8 cellular contexts compared by ENCODE assay signal in genomic region chr7:2353113-2353512, GRCh38. TPM values are rescaled to one million over a fixed set of nuclear protein-coding genes. Genes with fewer than 3 reads are reported as not detected.
DNase-seq lines count a peak whose midpoint lies in the region; ATAC-seq and TF ChIP-seq lines count a peak whose summit lies in the region.

No MANE protein-coding gene starts in this region.

- in situ Hi-C loops in HAP-1 (cut with MboI; ENCODE audit: low sequenced_read_pairs), result no loop called here

- peak overlapping the region; percentile 98 for H3K9ac ChIP-seq in skeletal muscle satellite cell (ENCODE audit: low read depth, low read length)

- no peak for TF ChIP-seq POLR2A in upper lobe of left lung (IDR thresholded peaks at IDR 0.05)

- no peaks in the 10 kb centered on the region for H3K36me3 Mint-ChIP-seq in glutamatergic neuron (ENCODE audit: unreplicated experiment)

- DNase-seq in HAP-1 (ENCODE audit: low spot score in 2 of 2) (no peak), WERI-Rb-1 (no peak), glutamatergic neuron (no peak), GM19240 (ENCODE audit: insufficient read length, low spot score) (no peak), upper lobe of left lung (no peak), NCI-H2029 (lab: John Stamatoyannopoulos, UW) (no peak)

- peak overlapping the region; percentile 97 for H3K4me3 Mint-ChIP-seq in glutamatergic neuron (ENCODE audit: unreplicated experiment)

- ATAC-seq in upper lobe of left lung (ENCODE audit: low FRiP score in 2 of 2) (no peak), GM21360 (IDR thresholded peaks at IDR 0.05; ENCODE audit: unreplicated experiment) (no peak)

- peak overlapping the region; percentile 56 for H3K4me3 ChIP-seq in HAP-1
- H3K4me3 ChIP-seq in WERI-Rb-1 (ENCODE audit: low read depth, low read length), result peak overlapping the region; percentile 96
- peak overlapping the region; percentile 98 for H3K4me3 ChIP-seq in skeletal muscle satellite cell (ENCODE audit: low read length)
- H3K4me3 ChIP-seq in upper lobe of left lung, result peak overlapping the region in 2 of 4 donors; percentile 98 to 100

- H3K4me2 ChIP-seq in skeletal muscle satellite cell (ENCODE audit: low read length), result peak overlapping the region; percentile 88

- 93 to 97% methylated on average over 11 of the region's 11 CpGs for WGBS in upper lobe of left lung, 2 donors

- H3K4me1 Mint-ChIP-seq in glutamatergic neuron (ENCODE audit: low read depth, unreplicated experiment), result peaks cover 7% of the 10 kb centered on the region

- peak overlapping the region; percentile 100 for H3K27ac Mint-ChIP-seq in glutamatergic neuron (ENCODE audit: unreplicated experiment)

- peaks cover 5% of the 10 kb centered on the region for H3K27me3 Mint-ChIP-seq in glutamatergic neuron (ENCODE audit: unreplicated experiment)

- H3K9me3 ChIP-seq in HAP-1 (no peaks in the 10 kb centered on the region), WERI-Rb-1 (ENCODE audit: severe bottlenecking) (no peaks in the 10 kb centered on the region), skeletal muscle satellite cell (replicated peaks; ENCODE audit: low read length) (no peaks in the 10 kb centered on the region), upper lobe of left lung (no peaks in the 10 kb centered on the region)

- H3K36me3 ChIP-seq in HAP-1 (replicated peaks), result peaks cover 26% of the 10 kb centered on the region
- H3K36me3 ChIP-seq in WERI-Rb-1, result peaks cover 28% of the 10 kb centered on the region
- peaks cover 17% of the 10 kb centered on the region for H3K36me3 ChIP-seq in skeletal muscle satellite cell (ENCODE audit: insufficient read depth, low read length)
- H3K36me3 ChIP-seq in upper lobe of left lung, result peaks cover 0 to 12% (median 0%) of the 10 kb centered on the region in 4 donors

- H3K27me3 ChIP-seq in HAP-1 (ENCODE audit: low read depth) (no peaks in the 10 kb centered on the region), WERI-Rb-1 (ENCODE audit: insufficient read depth, low read depth, severe bottlenecking) (no peaks in the 10 kb centered on the region), skeletal muscle satellite cell (ENCODE audit: control insufficient read depth, insufficient read depth, low read length) (no peaks in the 10 kb centered on the region), upper lobe of left lung (no peaks in the 10 kb centered on the region)

- peaks cover 15% of the 10 kb centered on the region for H3K4me1 ChIP-seq in HAP-1
- H3K4me1 ChIP-seq in skeletal muscle satellite cell (ENCODE audit: control insufficient read depth, insufficient read depth, low read length), result peaks cover 15% of the 10 kb centered on the region
- peaks cover 34 to 42% (median 35%) of the 10 kb centered on the region in 4 donors for H3K4me1 ChIP-seq in upper lobe of left lung

- TF ChIP-seq CTCF in WERI-Rb-1 (IDR thresholded peaks at IDR 0.05; ENCODE audit: low read depth, low read length) (no peak), glutamatergic neuron (IDR thresholded peaks at IDR 0.05; ENCODE audit: partially characterized antibody, unreplicated experiment) (no peak), upper lobe of left lung (IDR thresholded peaks at IDR 0.05) (no peak)

- peak overlapping the region; percentile 100 for H3K27ac ChIP-seq in WERI-Rb-1
- H3K27ac ChIP-seq in upper lobe of left lung, result no peak overlapping the region

- TF ChIP-seq EP300 in upper lobe of left lung (IDR thresholded peaks at IDR 0.05), result no peak

- peaks cover 11% of the 10 kb centered on the region for H3K9me3 Mint-ChIP-seq in glutamatergic neuron (ENCODE audit: unreplicated experiment)

RNA-seq across cellular contexts. Expression of gene EIF3B, which starts 1.5 kb away (rescaled TPM):
- total RNA-seq in glutamatergic neuron (ENCODE audit: unreplicated experiment), result 136 TPM
- total RNA-seq in skeletal muscle satellite cell (2012; rRNA removed), result 225 and 233 TPM in 2 replicates
- 100 to 1,000 TPM; 110 to 129 (median 117) TPM for total RNA-seq in upper lobe of left lung

RNA-seq across cellular contexts. Expression of gene SNX8, which starts 38.9 kb away (rescaled TPM):
- total RNA-seq in glutamatergic neuron (ENCODE audit: unreplicated experiment) (22.2 TPM), upper lobe of left lung (10 to 100 TPM; 16.0 to 74.3 (median 41.2) TPM)
- total RNA-seq in skeletal muscle satellite cell (2012; rRNA removed), result 18.5 and 20.8 TPM in 2 replicates

RNA-seq across cellular contexts. Expression of gene CHST12, which starts 50.3 kb away (rescaled TPM):
- total RNA-seq in glutamatergic neuron (ENCODE audit: unreplicated experiment) (27.3 TPM), upper lobe of left lung (10 to 100 TPM; 10.2 to 35.9 (median 27.8) TPM)
- total RNA-seq in skeletal muscle satellite cell (2012; rRNA removed), result 2.0 and 6.3 TPM in 2 replicates
